In genomic region chr17:63843387-63844292, GRCh38 we compare ENCODE assay signal across 8 cellular contexts. TPM values are rescaled to one million over a fixed set of nuclear protein-coding genes. Genes with fewer than 3 reads are reported as not detected.
DNase-seq lines count a peak whose midpoint lies in the region; ATAC-seq and TF ChIP-seq lines count a peak whose summit lies in the region.

No MANE protein-coding gene starts in this region.

- H3K27ac ChIP-seq in esophagus muscularis mucosa (replicated peaks in 1 of 4): peak overlapping the region; percentile 97 to 98 (median 98)

- H3K36me3 ChIP-seq in esophagus muscularis mucosa: no peaks in the 10 kb centered on the region

- DNase-seq in Calu3: no peak
- no peak for DNase-seq in HFF-Myc (ENCODE audit: extremely low read depth, low read depth)
- DNase-seq in UCSD-AML1 (lab: John Stamatoyannopoulos, UW; ENCODE audit: unreplicated experiment): peak; percentile 52
- DNase-seq in esophagus muscularis mucosa (ENCODE audit: extremely low spot score): no peak
- peak; percentile 35 for DNase-seq in natural killer cell
- no peak for DNase-seq in activated gamma-delta T cell treated with Interleukin-2 at 50 U/mL for 16 hours
- no peak for DNase-seq in omental fat pad (ENCODE audit: low spot score)

- H3K9me3 Mint-ChIP-seq in Calu3 (ENCODE audit: low read depth, unreplicated experiment) (no peaks in the 10 kb centered on the region), natural killer cell (no peaks in the 10 kb centered on the region)

- H3K36me3 Mint-ChIP-seq in Calu3 (ENCODE audit: insufficient read depth, unreplicated experiment) (peaks cover 39% of the 10 kb centered on the region), natural killer cell (no peaks in the 10 kb centered on the region)

- H3K27me3 ChIP-seq in esophagus muscularis mucosa: no peaks in the 10 kb centered on the region

- ATAC-seq in natural killer cell: peak; percentile 11 to 19 (median 11)
- no peak for ATAC-seq in HG03139 (IDR thresholded peaks at IDR 0.05; ENCODE audit: unreplicated experiment)
- ATAC-seq in omental fat pad (ENCODE audit: low FRiP score): no peak

- peaks cover 42 to 46% (median 45%) of the 10 kb centered on the region in 4 donors for H3K4me1 ChIP-seq in esophagus muscularis mucosa

- H3K27ac Mint-ChIP-seq in Calu3 (ENCODE audit: unreplicated experiment) (no peak overlapping the region), natural killer cell (peak overlapping the region; percentile 89 to 92)

- H3K4me3 Mint-ChIP-seq in Calu3 (ENCODE audit: low read depth, unreplicated experiment) (peak overlapping the region; percentile 84), natural killer cell (peak overlapping the region; percentile 86)

- CTCF ChIA-PET in Calu3 (lab: Charles Lee): no interaction called here

- intact Hi-C loops in Calu3 (cut with micrococcal nuclease; ENCODE audit: unreplicated experiment): no loop called here
- intact Hi-C loops in esophagus muscularis mucosa (cut with DNase I): no loop called here
- intact Hi-C loops in natural killer cell (cut with micrococcal nuclease): loop anchor here (1.0 to 5.0 kb wide), 6 partner anchors 16 to 663 kb away; partner anchors contain the start of genes CCDC47, CEP95, DDX5 and FTSJ3

- WGBS in esophagus muscularis mucosa: 22% methylated on average over 21 of the region's 26 CpGs

- BruUV-seq in Calu3 (replicated peaks; lab: Mats Ljungman, UMichigan): no TSS peak

- H3K4me3 ChIP-seq in HFF-Myc (replicated peaks; ENCODE audit: low read depth, low read length): peak overlapping the region; percentile 40
- H3K4me3 ChIP-seq in esophagus muscularis mucosa: peak overlapping the region; percentile 92 to 97 (median 92)

- H3K27me3 Mint-ChIP-seq in Calu3 (ENCODE audit: unreplicated experiment): no peaks in the 10 kb centered on the region
- no peaks in the 10 kb centered on the region for H3K27me3 Mint-ChIP-seq in natural killer cell (ENCODE audit: low read depth in 2 of 2)

- H3K4me1 Mint-ChIP-seq in Calu3 (ENCODE audit: low read depth, unreplicated experiment): peaks cover 11% of the 10 kb centered on the region
- peaks cover 36 to 46% of the 10 kb centered on the region in 2 donors for H3K4me1 Mint-ChIP-seq in natural killer cell

- H3K9me3 ChIP-seq in esophagus muscularis mucosa: no peaks in the 10 kb centered on the region

- no peak for TF ChIP-seq EP300 in esophagus muscularis mucosa (IDR thresholded peaks at IDR 0.05)

- TF ChIP-seq POLR2A in esophagus muscularis mucosa (IDR thresholded peaks at IDR 0.05; ENCODE audit: low read depth): no peak

- TF ChIP-seq CTCF in Calu3 (IDR thresholded peaks at IDR 0.05; ENCODE audit: unreplicated experiment): no peak
- no peak for TF ChIP-seq CTCF in HFF-Myc (IDR thresholded peaks at IDR 0.05; ENCODE audit: low read depth, low read length, missing control alignments)
- TF ChIP-seq CTCF in esophagus muscularis mucosa (IDR thresholded peaks at IDR 0.05): no peak
- no peak for TF ChIP-seq CTCF in natural killer cell (IDR thresholded peaks at IDR 0.05)
- TF ChIP-seq CTCF in omental fat pad (IDR thresholded peaks at IDR 0.05): no peak

RNA-seq across cellular contexts. Expression of gene SMARCD2, which starts 1.2 kb away (rescaled TPM):
- total RNA-seq in Calu3 (2022): 46.7 and 50.6 TPM in 2 replicates
- 100 to 1,000 TPM; 112 to 136 (median 127) TPM for total RNA-seq in esophagus muscularis mucosa
- 100 to 1,000 TPM; 131 to 162 (median 139) TPM for total RNA-seq in natural killer cell
- total RNA-seq in omental fat pad: 100 to 1,000 TPM in 3 of 4 donors, 10 to 100 TPM in 1; 77.5 to 246 (median 109) TPM

RNA-seq across cellular contexts. Expression of gene FTSJ3, which starts 16.2 kb away (rescaled TPM):
- total RNA-seq in Calu3 (2022) (43.3 and 46.0 TPM in 2 replicates), esophagus muscularis mucosa (10 to 100 TPM; 46.8 to 72.4 (median 56.2) TPM), natural killer cell (10 to 100 TPM; 35.2 to 53.5 (median 51.6) TPM), omental fat pad (10 to 100 TPM; 39.1 to 46.4 (median 40.4) TPM)

RNA-seq across cellular contexts. Expression of gene PSMC5, which starts 16.4 kb away (rescaled TPM):
- total RNA-seq in Calu3 (2022) (91.4 and 95.1 TPM in 2 replicates), esophagus muscularis mucosa (100 to 1,000 TPM in 1 of 4 donors, 10 to 100 TPM in 3; 71.2 to 117 (median 92.1) TPM), natural killer cell (100 to 1,000 TPM in 2 of 3 donors, 10 to 100 TPM in 1; 91.3 to 114 (median 100) TPM), omental fat pad (100 to 1,000 TPM in 3 of 4 donors, 10 to 100 TPM in 1; 91.0 to 119 (median 103) TPM)

RNA-seq across cellular contexts. Expression of gene CSH2, which starts 29.8 kb away (rescaled TPM):
- total RNA-seq in Calu3 (2022): not detected in 2 replicates
- not detected for total RNA-seq in esophagus muscularis mucosa
- total RNA-seq in natural killer cell: not detected
- total RNA-seq in omental fat pad: not detected

RNA-seq across cellular contexts. Expression of gene GH2, which starts 38.1 kb away (rescaled TPM):
- not detected in 2 replicates for total RNA-seq in Calu3 (2022)
- not detected for total RNA-seq in esophagus muscularis mucosa
- total RNA-seq in natural killer cell: not detected
- not detected for total RNA-seq in omental fat pad

Comparison
In these comparisons a context has a peak if more than half of its experiments do, and no peak if none do; other contexts are left out.
1. DNase-seq: peak in UCSD-AML1 (single experiment) and natural killer cell (single experiment); none in Calu3 (single experiment), HFF-Myc (single experiment), esophagus muscularis mucosa (single experiment), activated gamma-delta T cell treated with Interleukin-2 at 50 U/mL for 16 hours (single experiment) and omental fat pad (single experiment).
2. ATAC-seq: peak in natural killer cell (3 of 3); none in HG03139 (single experiment) and omental fat pad (single experiment).